Comparison of ENCODE assay signal across 24 cellular contexts in the genomic region with DNA sequence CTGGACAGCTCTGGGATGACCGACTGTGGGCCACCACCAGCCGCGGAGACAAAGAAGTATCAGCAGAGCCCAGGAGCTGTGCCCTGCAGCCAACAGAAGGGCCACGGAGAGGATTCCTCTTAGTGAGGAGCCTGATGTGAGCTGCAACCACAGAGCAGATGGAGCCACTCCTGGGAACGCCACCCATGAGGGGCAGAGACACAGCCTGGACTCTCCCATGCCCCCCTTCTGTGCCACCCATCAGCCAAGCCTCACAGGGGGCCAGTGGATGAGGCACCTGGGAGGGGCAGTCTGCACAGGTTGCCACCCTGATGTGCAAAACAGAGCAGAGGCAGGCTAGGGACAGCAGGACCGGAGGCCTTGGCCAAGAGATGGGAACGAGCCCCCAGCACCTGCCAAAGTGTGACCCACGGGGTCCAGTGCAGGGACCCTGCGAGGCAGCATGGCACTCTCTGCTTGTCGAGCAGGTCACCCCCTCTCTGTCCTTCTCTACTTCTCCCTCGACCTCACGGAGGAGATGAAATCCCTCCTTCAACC.
"Had no signal": no experiment of that assay in that cellular context is flagged by ENCODE, and none has a peak within 500 bp of the region (broad histone marks: within the 10 kb centered on the region; RNA-seq: fewer than 3 reads in every experiment).

No MANE protein-coding gene starts in this region.

- H3K27ac Mint-ChIP-seq: IgD-negative memory B cell had no signal

- H3K4me2 ChIP-seq: KMS-11 had no signal

- H3K4me3 Mint-ChIP-seq: IgD-negative memory B cell had no signal

- DNase-seq: Kasumi-1; MM.1S; NCI-H1092 treated with DMSO at 0.1 percent for 48 hours; NCI-H1436; NCI-H187; NCI-H2029; NCI-H2081 treated with DMSO at 0.1 percent for 48 hours; NCI-H2171; NCI-H226; NCI-H446; NCI-H510A; NCI-H524 treated with DMSO at 0.1 percent for 48 hours; NCI-H69; NCI-H774; NK-92 treated with Interleukin-12 subunit alpha and Interleukin-12 subunit beta, amount 100 ng/mL, for 24 hours; PC-3; SHP77 had no signal

- ATAC-seq: K562, Panc1, PC-3, SK-N-SH treated with all-trans-retinoic acid at 6 μM for 48 hours had no signal

- H3K27ac ChIP-seq: HL-60, KMS-11, RWPE1 had no signal

- H3K4me1 Mint-ChIP-seq: IgD-negative memory B cell had no signal

- H3K27me3 Mint-ChIP-seq: IgD-negative memory B cell had no signal

- H3K4me3 ChIP-seq: K562 had no signal

- H3K36me3 Mint-ChIP-seq: IgD-negative memory B cell had no signal

- H3K9ac ChIP-seq: KMS-11 had no signal
